Comparison of ENCODE assay signal across 8 cellular contexts in the genomic region with DNA sequence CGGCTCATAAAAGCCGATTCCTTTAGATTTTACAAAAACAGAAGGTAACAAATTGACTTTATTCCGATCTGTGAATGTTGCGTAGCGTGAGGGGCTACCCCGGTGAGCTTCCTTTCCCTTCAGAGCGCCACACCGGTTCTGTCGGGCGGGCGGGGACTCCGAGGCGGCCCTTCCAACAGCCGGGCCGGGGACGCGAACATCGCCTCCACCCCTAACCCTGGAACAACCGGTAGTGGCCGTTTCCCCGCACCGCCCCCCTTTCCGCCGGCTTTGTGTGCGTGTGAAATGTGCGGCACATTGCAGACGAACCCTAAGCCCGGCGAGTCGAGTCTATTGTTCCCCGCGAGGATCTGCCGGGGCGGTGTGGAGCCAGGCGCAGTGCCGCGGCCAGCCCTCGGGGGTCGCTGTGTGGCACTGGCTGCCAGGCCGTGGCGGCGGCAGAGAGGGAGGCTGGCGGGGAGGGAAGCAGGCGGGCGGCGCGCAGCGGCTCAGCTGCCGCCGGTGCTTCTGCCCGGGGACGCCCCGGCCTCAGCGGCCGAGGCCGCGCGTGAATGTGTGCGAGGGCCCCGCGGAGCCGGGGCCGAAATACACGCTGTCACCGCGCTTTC. TPM values are rescaled to one million over a fixed set of nuclear protein-coding genes. Genes with fewer than 3 reads are reported as not detected.
DNase-seq lines count a peak whose midpoint lies in the region; TF ChIP-seq lines count a peak whose summit lies in the region.

No MANE protein-coding gene starts in this region.

- TF ChIP-seq EP300 in stomach (IDR thresholded peaks at IDR 0.05): no peak

- peak; percentile 89 for TF ChIP-seq CTCF in fibroblast of villous mesenchyme (IDR thresholded peaks at IDR 0.05; ENCODE audit: insufficient read depth, low read depth, low read length)
- TF ChIP-seq CTCF in neural crest cell (conservative IDR thresholded peaks at IDR 0.05): peak; percentile 89
- TF ChIP-seq CTCF in stomach (IDR thresholded peaks at IDR 0.05): peak in 5 of 7 experiments; percentile 91 to 99 (median 97)

- DNase-seq in GF-D8 (lab: John Stamatoyannopoulos, UW) (peak; percentile 93), HAP-1 (ENCODE audit: low spot score in 2 of 2) (peak; percentile 94 to 98), M059J (ENCODE audit: low read depth) (peak; percentile 90), activated gamma-delta T cell (lab: John Stamatoyannopoulos, UW) (peak; percentile 93), fibroblast of villous mesenchyme (ENCODE audit: low read depth) (peak; percentile 96), neural crest cell (ENCODE audit: low read depth, low spot score) (peak; percentile 94), stomach (peak; percentile 97)

- intact Hi-C loops in stomach (cut with DNase I; ENCODE audit: low total_unique reads): no loop called here

- no peaks in the 10 kb centered on the region for H3K9me3 Mint-ChIP-seq in neural crest cell

- H3K27me3 ChIP-seq in HAP-1 (ENCODE audit: low read depth) (no peaks in the 10 kb centered on the region), stomach (no peaks in the 10 kb centered on the region)

- peaks cover 42% of the 10 kb centered on the region for H3K4me1 Mint-ChIP-seq in neural crest cell

- peaks cover 6% of the 10 kb centered on the region for H3K36me3 Mint-ChIP-seq in neural crest cell (ENCODE audit: low read depth)

- in situ Hi-C loops in HAP-1 (cut with MboI; ENCODE audit: low sequenced_read_pairs): loop anchor here (10.0 kb wide), 1 partner anchor 184 kb away; no protein-coding TSS in a partner anchor

- 0 to 1% (median 0%) methylated on average over 18 to 66 of the region's 66 CpGs for WGBS in stomach, 5 donors

- H3K4me3 ChIP-seq in HAP-1 (peak overlapping the region; percentile 88), fibroblast of villous mesenchyme (ENCODE audit: low read depth, low read length) (peak overlapping the region; percentile 95), stomach (peak overlapping the region; percentile 72 to 86 (median 84))

- H3K4me1 ChIP-seq in HAP-1: peaks cover 20% of the 10 kb centered on the region; the same call in 1 of the 2 replicates
- peaks cover 27 to 53% (median 42%) of the 10 kb centered on the region in 4 donors for H3K4me1 ChIP-seq in stomach

- H3K27me3 Mint-ChIP-seq in neural crest cell (ENCODE audit: low read depth): no peaks in the 10 kb centered on the region

- H3K27ac Mint-ChIP-seq in neural crest cell (ENCODE audit: unreplicated experiment): peak overlapping the region; percentile 47

- H3K36me3 ChIP-seq in HAP-1 (replicated peaks) (no peaks in the 10 kb centered on the region; the same call in 1 of the 2 replicates), stomach (no peaks in the 10 kb centered on the region)

- H3K9me3 ChIP-seq in HAP-1 (no peaks in the 10 kb centered on the region), stomach (no peaks in the 10 kb centered on the region)

- TF ChIP-seq POLR2A in Raji (IDR thresholded peaks at IDR 0.05; ENCODE audit: insufficient read depth, low read depth, low read length) (peak; percentile 85), stomach (IDR thresholded peaks at IDR 0.05) (peak in 2 of 4 donors; percentile 57 to 61)

- H3K27ac ChIP-seq in stomach: peak overlapping the region; percentile 99 to 100 (median 100)

- peak overlapping the region; percentile 99 for H3K4me3 Mint-ChIP-seq in neural crest cell

RNA-seq across cellular contexts. Expression of a gene that starts 0.8 kb away (rescaled TPM):
- total RNA-seq in M059J (2014; rRNA removed; shearing (Covaris generic)): 8.7 and 11.0 TPM in 2 replicates
- total RNA-seq in fibroblast of villous mesenchyme (19.3 and 25.0 TPM in 2 replicates), neural crest cell (52.7 and 53.6 TPM in 2 replicates), stomach (10 to 100 TPM in 4 of 5 donors, 1 to 10 TPM in 1; 2.6 to 80.4 (median 28.5) TPM)
- polyA plus RNA-seq in stomach: 1 to 10 TPM; 2.8 to 5.6 (median 4.1) TPM

Comparison
In these comparisons a context has a peak if more than half of its experiments do, and no peak if none do; other contexts are left out.
1. Peak in every context shown above with its lines: DNase-seq, H3K4me3 ChIP-seq and H3K27ac ChIP-seq.